ENCODE assay signal across 1 cellular context in genomic region chr17:49382556-49382955, GRCh38.
TF ChIP-seq lines count a peak whose summit lies in the region.

No MANE protein-coding gene starts in this region.

TF ChIP-seq in H1, 55 proteins besides CTCF, POLR2A, EP300 and RAD21 (continued from another document):
- TF ChIP-seq CHD7 (IDR thresholded peaks at IDR 0.05; ENCODE audit: insufficient replicate concordance, low read length) (no peak), KDM5A (IDR thresholded peaks at IDR 0.05; ENCODE audit: low read length) (no peak), CREB1 (IDR thresholded peaks at IDR 0.05) (no peak), TEAD4 (IDR thresholded peaks at IDR 0.05; ENCODE audit: low read depth, low read length) (no peak), SP2 (IDR thresholded peaks at IDR 0.05; ENCODE audit: low read length) (no peak), YY1 (IDR thresholded peaks at IDR 0.05; ENCODE audit: low read depth, low read length) (no peak), RNF2 (IDR thresholded peaks at IDR 0.05; ENCODE audit: borderline replicate concordance, low read depth, low read length, missing control alignments, poor library complexity, severe bottlenecking) (no peak)
